In the genomic region with DNA sequence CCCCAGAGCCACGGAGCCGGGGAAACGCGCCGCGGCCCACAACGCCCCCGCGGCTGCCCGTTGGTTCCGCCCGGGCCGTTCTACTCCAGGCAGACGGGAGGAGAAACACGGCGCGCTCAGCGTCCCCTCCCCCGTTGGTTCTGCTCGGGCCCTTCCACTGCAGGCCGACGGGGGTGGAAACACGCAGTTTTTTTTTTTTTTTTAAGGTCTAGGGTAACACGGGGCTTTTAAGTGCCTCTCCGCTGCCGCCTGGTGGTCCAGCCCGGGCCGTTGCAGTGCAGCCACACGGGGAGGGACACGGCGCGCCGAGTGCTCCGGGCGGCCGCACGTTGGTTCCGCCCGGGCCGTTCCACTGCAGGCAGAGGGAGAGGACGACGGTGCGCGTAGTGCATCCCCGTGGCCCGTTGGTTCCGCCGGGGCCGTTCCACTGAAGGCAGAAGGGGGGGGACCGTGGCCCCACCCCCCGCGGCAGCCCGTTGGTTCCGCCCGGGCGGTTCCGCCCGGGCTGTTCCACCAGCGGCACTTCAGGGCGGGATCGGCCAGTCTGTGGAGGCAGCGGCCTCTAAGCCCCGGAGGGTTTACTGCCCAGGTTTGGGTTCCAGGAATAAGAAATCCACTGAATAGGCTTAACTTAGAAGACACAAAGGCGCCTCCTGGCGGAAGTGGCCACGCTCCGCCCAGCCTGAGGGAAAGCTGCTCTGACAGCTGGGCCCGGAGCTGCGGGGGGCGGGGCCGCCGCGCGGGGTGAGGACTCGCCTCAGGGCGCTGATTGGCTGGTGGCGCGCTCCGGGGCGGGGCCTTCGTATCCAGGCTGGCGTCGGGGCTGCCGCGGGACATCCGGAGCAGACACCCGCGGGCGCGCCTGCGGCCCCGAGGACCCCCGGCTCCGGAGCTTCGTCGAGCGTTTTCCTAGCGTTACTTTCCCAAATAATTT, we compare ENCODE assay signal across 8 cellular contexts. TPM values are rescaled to one million over a fixed set of nuclear protein-coding genes. Genes with fewer than 3 reads are reported as not detected.
DNase-seq lines count a peak whose midpoint lies in the region; ATAC-seq, FAIRE-seq and TF ChIP-seq lines count a peak whose summit lies in the region.
"Not testable (repeated sequence)": the region's sequence is repeated elsewhere in the genome, so short reads cannot be mapped to it uniquely, and the experiment has no call there.

Gene SLC35E2B (minus strand): TSS at position 82 of the 934 bp plus-strand sequence. CDS start 16,096 bp downstream, outside the sequence.

- H3K36me3 ChIP-seq in kidney (ENCODE audit: control insufficient read depth in 1 of 2, insufficient read depth in 2 of 2, low read length in 2 of 2), result not testable (repeated sequence)

- H3K4me1 ChIP-seq in kidney (ENCODE audit: control insufficient read depth in 1 of 2, insufficient read depth in 1 of 2, low read depth in 1 of 2, low read length in 2 of 2), result not testable (repeated sequence)

- H3K27ac ChIP-seq in caudate nucleus (ENCODE audit: low read depth, low read length), result peak within 1 kb of the TSS; percentile 96
- H3K27ac ChIP-seq in kidney (ENCODE audit: low read depth in 2 of 2, low read length in 2 of 2), result peak within 1 kb of the TSS; percentile 89 to 91

- intact Hi-C loops in kidney (cut with DNase I), result not testable (repeated sequence)

- peak; percentile 83 for DNase-seq in AG09309 (ENCODE audit: low read depth)
- peak; percentile 73 to 92 for DNase-seq in NCI-H446 (lab: John Stamatoyannopoulos, UW)
- peak; percentile 90 for DNase-seq in activated CD4-positive, CD25-positive, alpha-beta regulatory T cell treated with anti-CD3 and anti-CD28 coated beads, Interleukin-2, amount 50 U/mL, for 16 hours (ENCODE audit: low read depth, low spot score)
- peak; percentile 31 to 96 (median 85) for DNase-seq in caudate nucleus (lab: John Stamatoyannopoulos, UW)
- DNase-seq in kidney, result peak; percentile 97
- peak; percentile 66 to 96 (median 90) for DNase-seq in stimulated activated CD4-positive, alpha-beta T cell treated with anti-CD3 and anti-CD28 coated beads, Interleukin-12 subunit alpha, Interleukin-12 subunit beta, amount 100 ng/mL, for 48 hours (ENCODE audit: low read depth in 2 of 3, low spot score in 1 of 3)

- H3K4me3 ChIP-seq in AG09309 (ENCODE audit: control insufficient read depth, low read depth, low read length) (peak within 1 kb of the TSS; percentile 51), kidney (ENCODE audit: low read length in 2 of 2) (peak within 1 kb of the TSS in 1 of 2 donors; percentile 44)

- not testable (repeated sequence) for FAIRE-seq in kidney (lab: Jason Lieb, UNC)

- H3K9ac ChIP-seq in kidney (ENCODE audit: low read length in 2 of 2), result not testable (repeated sequence)

- not testable (repeated sequence) for TF ChIP-seq CTCF in AG09309 (IDR thresholded peaks at IDR 0.05; ENCODE audit: control insufficient read depth, insufficient read depth, low read depth, low read length, missing control alignments)
- TF ChIP-seq CTCF in kidney (IDR thresholded peaks at IDR 0.05; ENCODE audit: borderline replicate concordance, extremely low read depth, insufficient read depth), result peak; percentile 9

- not testable (repeated sequence) for H3K9me3 ChIP-seq in kidney (ENCODE audit: control insufficient read depth in 1 of 2, low read length in 2 of 2)

- ATAC-seq in GM19035 (IDR thresholded peaks at IDR 0.05; ENCODE audit: unreplicated experiment), result peak; percentile 76
- ATAC-seq in HG03280 (IDR thresholded peaks at IDR 0.05; ENCODE audit: unreplicated experiment), result peak; percentile 76

RNA-seq across cellular contexts. Expression of gene SLC35E2B, which starts in this region (rescaled TPM):
- total RNA-seq in kidney, result 50.2 TPM
- 11.3 TPM for polyA plus RNA-seq in kidney (ENCODE audit: insufficient read depth, low read depth, low replicate concordance)
